In the genomic region with DNA sequence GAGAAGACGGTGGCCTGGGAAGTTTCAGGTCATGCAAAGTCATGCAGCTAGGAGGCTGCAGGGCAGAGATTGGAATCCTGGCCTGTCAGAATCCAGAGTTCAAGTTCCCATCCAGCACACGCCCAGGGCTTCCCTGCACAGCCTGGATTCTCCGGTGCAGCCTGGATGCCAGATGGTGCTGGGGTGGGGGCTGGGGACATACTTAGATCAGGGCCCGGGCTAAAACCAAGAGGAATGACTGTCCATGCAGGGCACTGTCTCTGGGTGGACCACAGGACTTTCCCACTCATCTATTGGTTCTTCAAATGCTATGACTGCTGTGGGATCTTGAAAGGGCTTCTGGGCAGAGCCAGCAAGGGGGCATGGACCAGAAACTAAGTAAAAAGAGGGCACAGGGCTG, we compare ENCODE assay signal across 23 cellular contexts. TPM values are rescaled to one million over a fixed set of nuclear protein-coding genes. Genes with fewer than 3 reads are reported as not detected.
"Had no signal": no experiment of that assay in that cellular context is flagged by ENCODE, and none has a peak within 500 bp of the region (broad histone marks: within the 10 kb centered on the region; RNA-seq: fewer than 3 reads in every experiment).

No MANE protein-coding gene starts in this region.

- H3K36me3 ChIP-seq: gastrocnemius medialis, left ventricle myocardium inferior, neutrophil, suprapubic skin, thyroid gland had no signal

- H3K9me3 ChIP-seq: gastrocnemius medialis, left ventricle myocardium inferior, neutrophil, suprapubic skin, thyroid gland had no signal

- H3K4me3 Mint-ChIP-seq: nephron; stimulated activated effector memory CD8-positive, alpha-beta T cell treated with anti-CD3 and anti-CD28 coated beads, Interleukin-12 subunit alpha, Interleukin-12 subunit beta, amount 100 ng/mL, for 72 hours; type B pancreatic cell had no signal

- DNase-seq: effector memory CD4-positive, alpha-beta T cell; gastrocnemius medialis; islet precursor cell; left cardiac atrium; left ventricle myocardium inferior; mesenchymal stem cell; midbrain; naive B cell; small intestine; stimulated activated CD4-positive, alpha-beta T cell treated with anti-CD3 and anti-CD28 coated beads, Interleukin-4, amount 100 ng/mL, for 1 hour; stimulated activated CD8-positive, alpha-beta memory T cell treated with anti-CD3 and anti-CD28 coated beads, Interleukin-4, amount 100 ng/mL, for 48 hours; stimulated activated naive CD8-positive, alpha-beta T cell treated with anti-CD3 and anti-CD28 coated beads, Interleukin-15, Interleukin-2, amounts not matched to agents 100 U/mL and 50 U/mL, for 24 hours; thyroid gland had no signal

- H3K27me3 ChIP-seq: gastrocnemius medialis, neutrophil, thyroid gland had no signal

- H3K4me1 ChIP-seq: left ventricle myocardium inferior had no signal

- H3K27ac ChIP-seq: gastrocnemius medialis, left ventricle myocardium inferior, neutrophil, suprapubic skin, thyroid gland had no signal

- H3K9me3 Mint-ChIP-seq: naive B cell; nephron; stimulated activated effector memory CD8-positive, alpha-beta T cell treated with anti-CD3 and anti-CD28 coated beads, Interleukin-12 subunit alpha, Interleukin-12 subunit beta, amount 100 ng/mL, for 72 hours; type B pancreatic cell had no signal

- H3K4me3 ChIP-seq: gastrocnemius medialis, left ventricle myocardium inferior, lung, suprapubic skin, thyroid gland had no signal

- H3K36me3 Mint-ChIP-seq: naive B cell; stimulated activated effector memory CD8-positive, alpha-beta T cell treated with anti-CD3 and anti-CD28 coated beads, Interleukin-12 subunit alpha, Interleukin-12 subunit beta, amount 100 ng/mL, for 72 hours; type B pancreatic cell had no signal

- H3K27ac Mint-ChIP-seq: naive B cell; stimulated activated effector memory CD8-positive, alpha-beta T cell treated with anti-CD3 and anti-CD28 coated beads, Interleukin-12 subunit alpha, Interleukin-12 subunit beta, amount 100 ng/mL, for 72 hours; type B pancreatic cell had no signal

RNA-seq across cellular contexts. Expression of a gene that starts 24.6 kb away (rescaled TPM):
- total RNA-seq: esophagus mucosa, fibroblast of villous mesenchyme, osteocyte, pulmonary artery endothelial cell had no signal
- polyA plus RNA-seq: lung, small intestine had no signal
